In the genomic region with DNA sequence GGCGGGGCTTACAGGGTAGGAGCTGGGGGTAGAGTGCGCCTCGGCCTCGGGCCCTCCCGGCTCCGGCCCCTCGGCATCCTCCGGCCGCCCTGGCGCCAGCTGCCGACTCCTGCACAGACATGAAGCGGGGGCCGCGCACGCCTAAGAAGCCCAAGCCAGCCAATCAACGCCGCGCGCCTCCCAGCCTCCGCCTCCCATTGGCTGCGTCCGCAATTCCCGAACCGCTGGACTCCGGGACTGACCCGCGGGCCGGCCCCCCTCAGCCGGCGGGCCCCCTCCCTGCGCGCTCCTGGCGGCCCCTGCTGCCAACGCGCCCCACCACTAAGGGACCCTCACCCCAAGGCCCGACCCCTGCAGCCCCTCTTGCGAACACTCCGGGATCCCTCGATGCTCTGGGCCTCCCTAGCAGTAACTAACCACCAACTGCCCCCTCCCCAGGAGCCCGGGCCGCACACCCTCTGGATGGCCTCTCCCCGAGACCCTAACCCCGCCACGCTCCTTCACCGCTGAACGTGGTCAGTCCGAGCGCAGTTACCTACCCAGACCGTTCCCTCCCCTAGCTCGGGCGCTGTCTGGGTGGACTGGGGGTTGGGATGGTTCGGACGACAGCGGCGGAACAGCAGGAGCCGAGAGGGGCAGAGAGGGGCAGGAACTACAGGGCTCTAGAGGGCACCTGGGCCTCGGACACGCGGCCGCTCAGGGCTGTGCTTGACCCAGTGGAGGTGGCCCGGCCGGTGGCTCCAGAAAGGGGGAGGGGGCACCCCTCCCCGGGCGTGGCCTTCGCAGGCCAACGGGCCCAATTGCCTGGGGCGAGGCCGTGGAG, we compare ENCODE assay signal across 8 cellular contexts. TPM values are rescaled to one million over a fixed set of nuclear protein-coding genes. Genes with fewer than 3 reads are reported as not detected.
DNase-seq lines count a peak whose midpoint lies in the region; ATAC-seq, FAIRE-seq and TF ChIP-seq lines count a peak whose summit lies in the region.

No MANE protein-coding gene starts in this region.

- H3K4me1 ChIP-seq in A549 (peaks cover 12% of the 10 kb centered on the region; the same call in 2 of the 3 replicates), esophagus (ENCODE audit: control insufficient read depth in 2 of 2, insufficient read depth in 2 of 2, low read length in 1 of 2) (peaks cover 20 to 36% of the 10 kb centered on the region in 2 donors), testis (peaks cover 30% of the 10 kb centered on the region)

- H3K36me3 ChIP-seq in WERI-Rb-1 (no peaks in the 10 kb centered on the region), esophagus (ENCODE audit: control insufficient read depth in 2 of 2, insufficient read depth in 2 of 2, low read length in 1 of 2) (no peaks in the 10 kb centered on the region), testis (ENCODE audit: low read depth, missing control alignments) (no peaks in the 10 kb centered on the region)

- peak overlapping the region; percentile 76 to 84 for H3K27ac ChIP-seq in A549
- no peak overlapping the region for H3K27ac ChIP-seq in WERI-Rb-1
- peak overlapping the region; percentile 47 to 54 for H3K27ac ChIP-seq in esophagus (ENCODE audit: low read depth in 2 of 2, low read length in 1 of 2)
- H3K27ac ChIP-seq in testis = peak overlapping the region in 1 of 2 donors; percentile 45

- 2% methylated on average over 6 of the region's 68 CpGs for WGBS in A549 (ENCODE audit: missing lambda C conversion rate)
- WGBS in esophagus, 2 donors = 2 to 3% methylated on average over 65 to 68 of the region's 68 CpGs
- WGBS in testis, 2 donors = 1 to 3% methylated on average over 24 to 66 of the region's 68 CpGs

- no peak for TF ChIP-seq RAD21 in A549 (conservative IDR thresholded peaks at IDR 0.05 in 1 of 2, IDR thresholded peaks at IDR 0.05 in 1 of 2)

- H3K9me3 Mint-ChIP-seq in mesothelial cell of epicardium = no peaks in the 10 kb centered on the region

- H3K36me3 Mint-ChIP-seq in mesothelial cell of epicardium = peaks cover 6% of the 10 kb centered on the region

- intact Hi-C loops in testis (cut with DNase I; ENCODE audit: low total_unique reads) = no loop called here

- TF ChIP-seq CTCF in A549 (IDR thresholded peaks at IDR 0.05) = no peak
- TF ChIP-seq CTCF in WERI-Rb-1 (IDR thresholded peaks at IDR 0.05; ENCODE audit: low read depth, low read length) = no peak
- TF ChIP-seq CTCF in mesothelial cell of epicardium (IDR thresholded peaks at IDR 0.05; ENCODE audit: unreplicated experiment) = no peak
- no peak for TF ChIP-seq CTCF in testis (IDR thresholded peaks at IDR 0.05)

- TF ChIP-seq POLR2A in A549 (IDR thresholded peaks at IDR 0.05; ENCODE audit: low read length) = peak; percentile 50
- TF ChIP-seq POLR2A in testis (IDR thresholded peaks at IDR 0.05) = no peak

- H3K27me3 Mint-ChIP-seq in mesothelial cell of epicardium (ENCODE audit: low read depth) = peaks cover 11% of the 10 kb centered on the region

- DNase-seq in A549 (ENCODE audit: low read depth in 1 of 2, low spot score in 1 of 2) = peak; percentile 83 to 89
- DNase-seq in GF-D8 (lab: John Stamatoyannopoulos, UW) = peak; percentile 56
- DNase-seq in NCI-H146 treated with DMSO at 0.1 percent for 48 hours (lab: John Stamatoyannopoulos, UW; ENCODE audit: unreplicated experiment) = peak; percentile 83
- DNase-seq in WERI-Rb-1 = peak; percentile 82
- peak; percentile 77 to 91 for DNase-seq in mesothelial cell of epicardium (ENCODE audit: low spot score in 2 of 2, unreplicated experiment in 2 of 2)
- peak; percentile 90 for DNase-seq in testis

- H3K27me3 ChIP-seq in WERI-Rb-1 (ENCODE audit: insufficient read depth, low read depth, severe bottlenecking) (peaks cover 100% of the 10 kb centered on the region), esophagus (ENCODE audit: control insufficient read depth in 1 of 2, insufficient read depth in 2 of 2, low read length in 2 of 2) (peaks cover under 1 to 83% of the 10 kb centered on the region in 2 donors), testis (no peaks in the 10 kb centered on the region)

- no peak for FAIRE-seq in A549 (lab: Jason Lieb, UNC)

- peak overlapping the region; percentile 84 for H3K4me3 ChIP-seq in A549
- H3K4me3 ChIP-seq in WERI-Rb-1 (ENCODE audit: low read depth, low read length) = peak overlapping the region; percentile 29; the same call in 1 of the 2 replicates
- peak overlapping the region; percentile 52 to 53 for H3K4me3 ChIP-seq in esophagus (ENCODE audit: low read depth in 1 of 2, low read length in 2 of 2)
- peak overlapping the region; percentile 38 to 60 for H3K4me3 ChIP-seq in testis

- POLR2A ChIA-PET in A549 (lab: Yijun Ruan, JAX) = interaction anchor here (0.6 kb wide), 1 partner anchor 334 kb away, joined by 6 read pairs; no protein-coding TSS in a partner anchor

- peak overlapping the region; percentile 94 for H3K4me3 Mint-ChIP-seq in mesothelial cell of epicardium

- H3K9me3 ChIP-seq in A549 (no peaks in the 10 kb centered on the region), WERI-Rb-1 (ENCODE audit: severe bottlenecking) (no peaks in the 10 kb centered on the region), esophagus (ENCODE audit: control insufficient read depth in 2 of 2, insufficient read depth in 1 of 2, low read depth in 1 of 2, low read length in 1 of 2) (peaks cover 0 to 7% of the 10 kb centered on the region in 2 donors), testis (no peaks in the 10 kb centered on the region)

- peak overlapping the region; percentile 93 for H3K27ac Mint-ChIP-seq in mesothelial cell of epicardium

- no peak for TF ChIP-seq EP300 in A549 (IDR thresholded peaks at IDR 0.05)

- CTCF ChIA-PET in A549 (lab: Yijun Ruan, JAX) = interaction anchor here (6.1 kb wide), 1 partner anchor 62 kb away, joined by 27 read pairs; no protein-coding TSS in a partner anchor

- peak; percentile 82 to 96 for ATAC-seq in A549
- no peak for ATAC-seq in GM19463 (IDR thresholded peaks at IDR 0.05; ENCODE audit: unreplicated experiment)

- H3K4me2 ChIP-seq in A549 = peak overlapping the region; percentile 99

- peaks cover 54% of the 10 kb centered on the region for H3K4me1 Mint-ChIP-seq in mesothelial cell of epicardium

TF ChIP-seq in A549, 52 proteins besides CTCF, POLR2A, EP300 and RAD21:
- TF ChIP-seq JUN (IDR thresholded peaks at IDR 0.05) (0 out of 5 replicates have a peak, but pooled peaks of 1 of the 2 experiments have one; percentile 31), ZNF302 (CRISPR knock-in tag; IDR thresholded peaks at IDR 0.05) (no peak), ESRRA (IDR thresholded peaks at IDR 0.05; ENCODE audit: borderline replicate concordance, low read length) (no peak), ZC3H11A (IDR thresholded peaks at IDR 0.05) (no peak)
- TF ChIP-seq, protein P1, sequence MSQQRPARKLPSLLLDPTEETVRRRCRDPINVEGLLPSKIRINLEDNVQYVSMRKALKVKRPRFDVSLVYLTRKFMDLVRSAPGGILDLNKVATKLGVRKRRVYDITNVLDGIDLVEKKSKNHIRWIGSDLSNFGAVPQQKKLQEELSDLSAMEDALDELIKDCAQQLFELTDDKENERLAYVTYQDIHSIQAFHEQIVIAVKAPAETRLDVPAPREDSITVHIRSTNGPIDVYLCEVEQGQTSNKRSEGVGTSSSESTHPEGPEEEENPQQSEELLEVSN (IDR thresholded peaks at IDR 0.05; ENCODE audit: borderline replicate concordance, low read depth) = peak; percentile 56; the same call in 1 of the 2 replicates

RNA-seq across cellular contexts. Expression of a gene that starts 5.0 kb away (rescaled TPM):
- polyA plus RNA-seq in A549 (2011; rRNA removed) = 0.68 and 1.2 TPM in 2 replicates
- polyA plus RNA-seq in A549 (2012; cell fraction: cytosol; rRNA removed) = 2.8 and 4.1 TPM in 2 replicates
- 5.0 and 5.4 TPM in 2 replicates for polyA plus RNA-seq in A549 (2012; cell fraction: nucleus; rRNA removed)
- 3.9 to 4.9 TPM (median 4.5 TPM) in 3 replicates for polyA plus RNA-seq in A549 (2017; fragmentation: RNase III; extraction: RNeasy Plus Mini Kit Qiagen cat#74134 plus additional on column Dnase treatment)
- 0.58 and 0.99 TPM in 2 replicates for polyA minus RNA-seq in A549 (2011; rRNA and poly(A)+ RNA removed)
- 1 to 10 TPM; 2.2 to 2.3 TPM for polyA plus RNA-seq in esophagus
- 53.2 to 60.4 TPM (median 54.3 TPM) in 3 replicates for total RNA-seq in mesothelial cell of epicardium
- 10 to 100 TPM; 11.9 to 13.5 TPM for total RNA-seq in testis
- polyA plus RNA-seq in testis (ENCODE audit: insufficient read depth, low read depth, low replicate concordance) = 6.6 TPM

RNA-seq across cellular contexts. Expression of a gene that starts 21.3 kb away (rescaled TPM):
- not detected in 2 replicates for polyA plus RNA-seq in A549 (2011; rRNA removed)
- not detected in 2 replicates for polyA plus RNA-seq in A549 (2012; cell fraction: cytosol; rRNA removed)
- polyA plus RNA-seq in A549 (2012; cell fraction: nucleus; rRNA removed) = not detected in 2 replicates
- not detected in 3 replicates for polyA plus RNA-seq in A549 (2017; fragmentation: RNase III; extraction: RNeasy Plus Mini Kit Qiagen cat#74134 plus additional on column Dnase treatment)
- polyA minus RNA-seq in A549 (2011; rRNA and poly(A)+ RNA removed) = not detected in 2 replicates
- not detected for polyA plus RNA-seq in esophagus
- not detected in 3 replicates for total RNA-seq in mesothelial cell of epicardium
- total RNA-seq in testis = 10 to 100 TPM; 18.3 to 46.0 TPM
- polyA plus RNA-seq in testis (ENCODE audit: insufficient read depth, low read depth, low replicate concordance) = 75.0 TPM

Comparison
In these comparisons a context has a peak if more than half of its experiments do, and no peak if none do; other contexts are left out.
1. H3K4me3 ChIP-seq: peak in every context shown above with its lines; median percentile 84 in A549; 52 in esophagus; 49 in testis; 29 in WERI-Rb-1.
2. RNA of a gene that starts 21.3 kb away (polyA plus RNA-seq): 75.0 TPM in testis (single experiment); not detected in A549 and not detected in esophagus; every median in the first group is over 10 times any median in the second.
3. Peak in every context shown above with its lines, with median percentiles within 50 percentile points of each other: DNase-seq.